Comparison of ENCODE assay signal across 19 cellular contexts in the genomic region with DNA sequence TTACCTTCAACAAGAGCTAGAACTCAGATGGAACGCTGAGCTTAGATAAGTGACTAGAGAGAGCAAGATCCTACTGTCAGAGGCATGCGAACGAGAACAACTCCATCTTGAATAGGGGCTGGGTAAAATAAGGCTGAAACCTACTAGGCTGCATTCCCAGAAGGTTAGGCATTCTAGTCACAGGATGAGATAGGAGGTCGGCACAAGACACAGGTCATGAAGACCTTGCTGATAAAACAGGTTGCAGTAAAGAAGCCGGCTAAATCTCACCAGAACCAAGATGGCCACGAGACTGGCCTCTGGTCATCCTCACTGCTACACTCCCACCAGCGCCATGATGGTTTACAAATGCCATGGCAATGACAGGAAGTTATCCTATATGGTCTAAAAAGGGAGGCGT. TPM values are rescaled to one million over a fixed set of nuclear protein-coding genes. Genes with fewer than 3 reads are reported as not detected.
DNase-seq lines count a peak whose midpoint lies in the region; ATAC-seq and TF ChIP-seq lines count a peak whose summit lies in the region.
"Had no signal": no experiment of that assay in that cellular context is flagged by ENCODE, and none has a peak within 500 bp of the region (broad histone marks: within the 10 kb centered on the region; RNA-seq: fewer than 3 reads in every experiment).

No MANE protein-coding gene starts in this region.

- H3K27ac Mint-ChIP-seq in MCF 10A (ENCODE audit: low read depth, unreplicated experiment) (peak overlapping the region; percentile 22), neural progenitor cell (no peak overlapping the region)
- H3K27ac Mint-ChIP-seq: CD4-positive, alpha-beta T cell had no signal

- H3K36me3 Mint-ChIP-seq in MCF 10A (ENCODE audit: insufficient read depth, unreplicated experiment) (no peaks in the 10 kb centered on the region), neural progenitor cell (no peaks in the 10 kb centered on the region)

- H3K4me1 Mint-ChIP-seq in MCF 10A (ENCODE audit: insufficient read depth, unreplicated experiment): peaks cover 22% of the 10 kb centered on the region
- peaks cover 13% of the 10 kb centered on the region for H3K4me1 Mint-ChIP-seq in neural progenitor cell
- H3K4me1 Mint-ChIP-seq: central memory CD8-positive, alpha-beta T cell had no signal

- peaks cover 3% of the 10 kb centered on the region for H3F3A ChIP-seq in neural progenitor cell (ENCODE audit: low read depth)

- H3K9me3 ChIP-seq in mammary epithelial cell (replicated peaks; ENCODE audit: insufficient read depth, low read length) (no peaks in the 10 kb centered on the region), esophagus muscularis mucosa (no peaks in the 10 kb centered on the region), neural progenitor cell (ENCODE audit: low read depth) (no peaks in the 10 kb centered on the region), transverse colon (no peaks in the 10 kb centered on the region)
- H3K9me3 ChIP-seq: thyroid gland had no signal

- H3K4me3 Mint-ChIP-seq in MCF 10A (ENCODE audit: unreplicated experiment) (no peak overlapping the region), neural progenitor cell (no peak overlapping the region)
- H3K4me3 Mint-ChIP-seq: CD4-positive, alpha-beta T cell; central memory CD8-positive, alpha-beta T cell had no signal

- H3K79me2 ChIP-seq in mammary epithelial cell (ENCODE audit: insufficient read depth, low read length): no peaks in the 10 kb centered on the region
- no peaks in the 10 kb centered on the region for H3K79me2 ChIP-seq in neural progenitor cell (ENCODE audit: low read depth)

- ATAC-seq in GM18909 (IDR thresholded peaks at IDR 0.05; ENCODE audit: poor library complexity, unreplicated experiment) (no peak), left colon (no peak)
- ATAC-seq: activated CD4-positive, CD25-positive, alpha-beta regulatory T cell treated with anti-CD3 and anti-CD28 coated beads, Interleukin-2, amount 50 U/mL, for 24 hours had no signal

- H3K4me1 ChIP-seq in mammary epithelial cell (ENCODE audit: insufficient read depth, low read length): peaks cover 6% of the 10 kb centered on the region
- peaks cover 10 to 31% (median 21%) of the 10 kb centered on the region in 4 donors for H3K4me1 ChIP-seq in esophagus muscularis mucosa
- peaks cover 19% of the 10 kb centered on the region for H3K4me1 ChIP-seq in neural progenitor cell
- H3K4me1 ChIP-seq in transverse colon: peaks cover 0 to 15% (median 6%) of the 10 kb centered on the region in 4 donors
- H3K4me1 ChIP-seq: thyroid gland had no signal

- dilution Hi-C loops in mammary epithelial cell (cut with HindIII; ENCODE audit: low sequenced_read_pairs): loop anchor here (5.0 kb wide), 2 partner anchors 82 to 107 kb away; no protein-coding TSS in a partner anchor

- in situ Hi-C loops in mammary epithelial cell (cut with MboI; ENCODE audit: low sequenced_read_pairs in 2 of 2) (no loop called here), transverse colon (cut with MboI; ENCODE audit: low pct_ligation_motif_present in 1 of 4, low pct_unique_long_range_greater_than_20kb in 1 of 4, low sequenced_read_pairs in 3 of 4) (loop anchor here (10.0 to 25.0 kb wide), 5 partner anchors 100 to 307 kb away; a partner anchor contains a TSS)

- intact Hi-C loops in MCF 10A (cut with micrococcal nuclease) (no loop called here), mammary epithelial cell (cut with micrococcal nuclease) (no loop called here), esophagus muscularis mucosa (cut with DNase I) (no loop called here), transverse colon (cut with DNase I; ENCODE audit: low total_unique reads) (no loop called here), left colon (cut with DNase I, micrococcal nuclease) (no loop called here)

- H3K27ac ChIP-seq in mammary epithelial cell (ENCODE audit: insufficient read depth, low read depth, low read length) (no peak overlapping the region), esophagus muscularis mucosa (replicated peaks in 1 of 4) (peak overlapping the region; percentile 75 to 89 (median 84)), neural progenitor cell (no peak overlapping the region), transverse colon (peak overlapping the region; percentile 72 to 83 (median 78))
- H3K27ac ChIP-seq: 22Rv1 had no signal

- no peak overlapping the region for H3K4me3 ChIP-seq in mammary epithelial cell (replicated peaks in 1 of 3; ENCODE audit: insufficient read depth in 1 of 3, low read depth in 2 of 3, low read length in 3 of 3)
- no peak overlapping the region for H3K4me3 ChIP-seq in esophagus muscularis mucosa
- no peak overlapping the region for H3K4me3 ChIP-seq in neural progenitor cell
- H3K4me3 ChIP-seq in transverse colon: no peak overlapping the region
- H3K4me3 ChIP-seq: thyroid gland had no signal

- 84% methylated on average over 8 of the region's 8 CpGs for WGBS in mammary epithelial cell (ENCODE audit: low coverage, missing lambda C conversion rate)
- 95% methylated on average over 8 of the region's 8 CpGs for WGBS in esophagus muscularis mucosa
- 86% methylated on average over 8 of the region's 8 CpGs; no CpG with 5 or more reads in 1 of the 2 donors for WGBS in transverse colon (ENCODE audit: low coverage in 1 of 2), 2 donors

- no peaks in the 10 kb centered on the region for H3K36me3 ChIP-seq in mammary epithelial cell (ENCODE audit: insufficient read depth, low read length)
- no peaks in the 10 kb centered on the region for H3K36me3 ChIP-seq in esophagus muscularis mucosa
- H3K36me3 ChIP-seq in neural progenitor cell: no peaks in the 10 kb centered on the region
- H3K36me3 ChIP-seq in transverse colon: no peaks in the 10 kb centered on the region
- H3K36me3 ChIP-seq: thyroid gland had no signal

- H3K9me3 Mint-ChIP-seq in MCF 10A (ENCODE audit: unreplicated experiment) (no peaks in the 10 kb centered on the region), neural progenitor cell (peaks cover 6% of the 10 kb centered on the region)
- H3K9me3 Mint-ChIP-seq: CD4-positive, alpha-beta T cell; central memory CD8-positive, alpha-beta T cell had no signal

- no peak overlapping the region for H3K4me2 ChIP-seq in mammary epithelial cell (ENCODE audit: insufficient read depth, low read depth, low read length)
- H3K4me2 ChIP-seq in neural progenitor cell: no peak overlapping the region

- DNase-seq in MCF 10A (ENCODE audit: unreplicated experiment): no peak
- no peak for DNase-seq in mammary epithelial cell
- DNase-seq in esophagus muscularis mucosa (ENCODE audit: extremely low spot score): no peak
- DNase-seq in neural progenitor cell (ENCODE audit: low spot score): no peak
- DNase-seq in transverse colon: no peak
- DNase-seq in left colon: no peak
- no peak for DNase-seq in SIG-M5 treated with dmso at 0.1 percent for 504 hours (lab: John Stamatoyannopoulos, UW; ENCODE audit: unreplicated experiment)
- DNase-seq: activated CD8-positive, alpha-beta memory T cell treated with anti-CD3 and anti-CD28 coated beads, Interleukin-2, amount 50 U/mL, for 48 hours; activated naive CD4-positive, alpha-beta T cell treated with anti-CD3 and anti-CD28 coated beads, Interleukin-2, amount 50 U/mL, for 16 hours; CD4-positive, alpha-beta T cell; NCI-H1694; NCI-H526; occipital lobe; T-helper 1 cell; thyroid gland had no signal

- CTCF ChIA-PET in MCF 10A (lab: Yijun Ruan, JAX): interaction anchor here (0.7 to 2.5 kb wide), 2 partner anchors 8 to 88 kb away, joined by 3 to 10 read pairs; no protein-coding TSS in a partner anchor
- CTCF ChIA-PET in mammary epithelial cell (lab: Charles Lee; ENCODE audit: low non-redundant PET): no interaction called here

- H3K9ac ChIP-seq in mammary epithelial cell (ENCODE audit: insufficient read depth, low read length) (no peak overlapping the region), neural progenitor cell (no peak overlapping the region)

- TF ChIP-seq POLR2A in esophagus muscularis mucosa (IDR thresholded peaks at IDR 0.05; ENCODE audit: low read depth): no peak
- no peak for TF ChIP-seq POLR2A in transverse colon (IDR thresholded peaks at IDR 0.05)

- H2AFZ ChIP-seq in mammary epithelial cell (ENCODE audit: low read depth, low read length) (no peak overlapping the region), neural progenitor cell (replicated peaks) (peak overlapping the region; percentile 65)

- no peaks in the 10 kb centered on the region for H4K20me1 ChIP-seq in mammary epithelial cell (ENCODE audit: insufficient read depth, low read length)
- H4K20me1 ChIP-seq in neural progenitor cell (ENCODE audit: low read depth): no peaks in the 10 kb centered on the region

- no peaks in the 10 kb centered on the region for H3K27me3 ChIP-seq in mammary epithelial cell (ENCODE audit: insufficient read depth, low read length)
- no peaks in the 10 kb centered on the region for H3K27me3 ChIP-seq in esophagus muscularis mucosa
- H3K27me3 ChIP-seq in neural progenitor cell: no peaks in the 10 kb centered on the region
- H3K27me3 ChIP-seq in transverse colon: no peaks in the 10 kb centered on the region
- H3K27me3 ChIP-seq: thyroid gland had no signal

- TF ChIP-seq EP300 in esophagus muscularis mucosa (IDR thresholded peaks at IDR 0.05) (no peak), transverse colon (IDR thresholded peaks at IDR 0.05; ENCODE audit: low read depth) (no peak)

- TF ChIP-seq CTCF in MCF 10A (IDR thresholded peaks at IDR 0.05; ENCODE audit: unreplicated experiment) (no peak), mammary epithelial cell (conservative IDR thresholded peaks at IDR 0.05 in 1 of 2, IDR thresholded peaks at IDR 0.05 in 1 of 2; ENCODE audit: extremely low read depth in 1 of 2, insufficient read depth in 1 of 2, low read depth in 1 of 2, low read length in 2 of 2) (no peak), esophagus muscularis mucosa (IDR thresholded peaks at IDR 0.05) (no peak), neural progenitor cell (IDR thresholded peaks at IDR 0.05) (no peak), transverse colon (IDR thresholded peaks at IDR 0.05) (no peak)

- POLR2A ChIA-PET in MCF 10A (lab: Yijun Ruan, JAX): interaction anchor here (1.6 to 1.9 kb wide), 4 partner anchors 10 to 104 kb away, joined by 5 to 7 read pairs (median 6); a partner anchor contains a TSS

- BruUV-seq in MCF 10A (replicated peaks; lab: Mats Ljungman, UMichigan) (no TSS peak), mammary epithelial cell (replicated peaks; lab: Mats Ljungman, UMichigan) (no TSS peak)

- no peaks in the 10 kb centered on the region for H3K27me3 Mint-ChIP-seq in MCF 10A (ENCODE audit: insufficient read depth, unreplicated experiment)
- no peaks in the 10 kb centered on the region for H3K27me3 Mint-ChIP-seq in neural progenitor cell (ENCODE audit: insufficient read depth, low read depth)

RNA-seq across cellular contexts. Expression of a gene that starts 59.6 kb away (rescaled TPM):
- total RNA-seq in MCF 10A (2022): 52.9 and 72.8 TPM in 2 replicates
- 100 to 1,000 TPM in 1 of 2 donors, 10 to 100 TPM in 1; 47.8 to 137 TPM for total RNA-seq in mammary epithelial cell
- polyA plus RNA-seq in mammary epithelial cell: 68.7 TPM
- 80.7 TPM for polyA minus RNA-seq in mammary epithelial cell
- total RNA-seq in esophagus muscularis mucosa: 10 to 100 TPM; 21.7 to 66.7 (median 35.1) TPM
- total RNA-seq in neural progenitor cell (ENCODE audit: low replicate concordance): 12.6 and 50.0 TPM in 2 replicates
- 100 to 1,000 TPM in 2 of 4 donors, 10 to 100 TPM in 2; 58.1 to 273 (median 94.7) TPM for total RNA-seq in transverse colon
- total RNA-seq in left colon: 10 to 100 TPM; 79.3 to 90.1 TPM

Comparison
In these comparisons a context has a peak if more than half of its experiments do, and no peak if none do; other contexts are left out.
1. H3K27ac ChIP-seq: peak in esophagus muscularis mucosa (4 of 4) and transverse colon (4 of 4); none in mammary epithelial cell (single experiment) and neural progenitor cell (single experiment).
2. in situ Hi-C loops: an anchor here in transverse colon (10.0 to 25.0 kb wide); none called in mammary epithelial cell.